In genomic region chr12:18753481-18754117, GRCh38 we compare ENCODE assay signal across 14 cellular contexts. TPM values are rescaled to one million over a fixed set of nuclear protein-coding genes. Genes with fewer than 3 reads are reported as not detected.
DNase-seq lines count a peak whose midpoint lies in the region; ATAC-seq and TF ChIP-seq lines count a peak whose summit lies in the region.
"Had no signal": no experiment of that assay in that cellular context is flagged by ENCODE, and none has a peak within 500 bp of the region (broad histone marks: within the 10 kb centered on the region; RNA-seq: fewer than 3 reads in every experiment).

No MANE protein-coding gene starts in this region.

- 56 to 70% methylated on average over 15 to 16 of the region's 16 CpGs for WGBS in mesodermal cell (ENCODE audit: insufficient coverage in 2 of 2), 2 experiments

- TF ChIP-seq POLR2A in uterus (IDR thresholded peaks at IDR 0.05) = no peak

- H3K27ac ChIP-seq in mesodermal cell (ENCODE audit: low read depth, low read length, severe bottlenecking) (peak overlapping the region; percentile 93), uterus (no peak overlapping the region)
- H3K27ac ChIP-seq: VCaP had no signal

- no peaks in the 10 kb centered on the region for H3K27me3 ChIP-seq in uterus

- no peak for TF ChIP-seq CTCF in uterus (IDR thresholded peaks at IDR 0.05)

- DNase-seq in Right ventricle myocardium inferior (ENCODE audit: missing footprints) (peak; percentile 67), cardiac septum (ENCODE audit: low spot score) (no peak), left cardiac atrium (peak; percentile 24), uterus (no peak), NCI-H345 (lab: John Stamatoyannopoulos, UW) (no peak)
- DNase-seq: Caco-2, NCI-H1436 treated with DMSO at 0.1 percent for 48 hours had no signal

- H3K36me3 ChIP-seq in mesodermal cell (ENCODE audit: control insufficient read depth, insufficient read depth, low read length) = no peaks in the 10 kb centered on the region
- H3K36me3 ChIP-seq in uterus = no peaks in the 10 kb centered on the region

- peak; percentile 76 for ATAC-seq in Right ventricle myocardium inferior
- peak; percentile 81 to 88 for ATAC-seq in left cardiac atrium
- no peak for ATAC-seq in GM18868 (IDR thresholded peaks at IDR 0.05; ENCODE audit: unreplicated experiment)
- no peak for ATAC-seq in GM21825 (IDR thresholded peaks at IDR 0.05; ENCODE audit: unreplicated experiment)

- intact Hi-C loops in Right ventricle myocardium inferior (cut with DNase I) = loop anchor here (2.0 to 5.0 kb wide), 3 partner anchors 285 to 434 kb away; no protein-coding TSS in a partner anchor
- intact Hi-C loops in cardiac septum (cut with DNase I) = loop anchor here (5.0 to 10.0 kb wide), 3 partner anchors 384 to 481 kb away; no protein-coding TSS in a partner anchor
- intact Hi-C loops in left cardiac atrium (cut with DNase I) = loop anchor here in 1 of 2 donors (10.0 kb wide), 1 partner anchor 411 kb away; no protein-coding TSS in a partner anchor
- intact Hi-C loops in uterus (cut with DNase I; ENCODE audit: low total_unique reads) = no loop called here

- H3K4me1 ChIP-seq in mesodermal cell (ENCODE audit: control insufficient read depth, insufficient read depth, low read length, poor library complexity, severe bottlenecking) (peaks cover 53% of the 10 kb centered on the region), uterus (no peaks in the 10 kb centered on the region)
- H3K4me1 ChIP-seq: Caco-2 had no signal

- H3K4me3 ChIP-seq in mesodermal cell (ENCODE audit: extremely low read depth, insufficient read depth, low read length, poor library complexity, severe bottlenecking) (no peak overlapping the region), uterus (no peak overlapping the region)

- H3K9me3 ChIP-seq in mesodermal cell (ENCODE audit: control insufficient read depth, low read length) = no peaks in the 10 kb centered on the region
- H3K9me3 ChIP-seq in uterus = no peaks in the 10 kb centered on the region
- H3K9me3 ChIP-seq: Caco-2 had no signal

RNA-seq across cellular contexts. Expression of gene CAPZA3, which starts 15.7 kb away (rescaled TPM):
- total RNA-seq in Right ventricle myocardium inferior (not detected), cardiac septum (not detected), left cardiac atrium (not detected), uterus (under 1 TPM in 1 of 4 donors, not detected in 3; 0.35 TPM)
- not detected for polyA plus RNA-seq in mesodermal cell (2013, experiment 1 of 2)
- polyA plus RNA-seq in mesodermal cell (2013, experiment 2 of 2) = not detected
- total RNA-seq: A172, Caco-2, SK-MEL-5 had no signal

RNA-seq across cellular contexts. Expression of gene PLCZ1, which starts 15.8 kb away (rescaled TPM):
- total RNA-seq in Right ventricle myocardium inferior = not detected
- not detected for total RNA-seq in cardiac septum
- total RNA-seq in left cardiac atrium = under 1 TPM in 1 of 2 donors, not detected in 1; 0.59 TPM
- not detected for polyA plus RNA-seq in mesodermal cell (2013, experiment 1 of 2)
- not detected for polyA plus RNA-seq in mesodermal cell (2013, experiment 2 of 2)
- total RNA-seq in uterus = not detected
- total RNA-seq: Caco-2, SK-MEL-5 had no signal
- polyA plus RNA-seq: thymus had no signal

Comparison
In these comparisons a context has a peak if more than half of its experiments do, and no peak if none do; other contexts are left out.
1. DNase-seq: peak in Right ventricle myocardium inferior (single experiment) and left cardiac atrium (single experiment); none in cardiac septum (single experiment), uterus (0 of 2) and NCI-H345 (single experiment).
2. ATAC-seq: peak in Right ventricle myocardium inferior (single experiment) and left cardiac atrium (2 of 2); none in GM18868 (single experiment) and GM21825 (single experiment).